11 cellular contexts compared by ENCODE assay signal in the genomic region with DNA sequence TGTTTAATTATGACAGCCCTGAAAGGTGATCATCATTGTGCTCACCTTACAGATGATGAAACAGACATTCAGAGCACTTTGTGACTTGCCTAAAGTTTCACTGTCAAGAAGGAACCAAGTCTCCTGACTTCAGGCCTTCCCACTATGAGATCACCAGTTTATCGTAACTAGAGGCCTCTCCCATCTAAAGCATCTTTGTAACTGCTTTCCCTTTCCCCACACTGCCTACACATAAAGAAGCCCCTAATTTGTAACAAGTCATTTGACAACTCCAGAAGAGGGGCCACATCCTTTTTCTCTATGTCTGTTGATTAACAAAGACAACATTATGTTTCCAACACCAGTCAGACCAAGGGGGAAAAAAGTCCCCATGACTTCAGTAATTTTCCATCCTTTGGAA. TPM values are rescaled to one million over a fixed set of nuclear protein-coding genes. Genes with fewer than 3 reads are reported as not detected.
DNase-seq lines count a peak whose midpoint lies in the region; ATAC-seq and TF ChIP-seq lines count a peak whose summit lies in the region.
"Had no signal": no experiment of that assay in that cellular context is flagged by ENCODE, and none has a peak within 500 bp of the region (broad histone marks: within the 10 kb centered on the region; RNA-seq: fewer than 3 reads in every experiment).

No MANE protein-coding gene starts in this region.

- peak; percentile 68 to 76 for ATAC-seq in activated T-cell treated with anti-CD3 and anti-CD28 coated beads, Interleukin-2, amount 50 U/mL, for 4 hours
- ATAC-seq in HG03571 (IDR thresholded peaks at IDR 0.05; ENCODE audit: unreplicated experiment) (peak; percentile 42), HG03520 (IDR thresholded peaks at IDR 0.05; ENCODE audit: unreplicated experiment) (no peak)
- ATAC-seq in stimulated activated naive CD8-positive, alpha-beta T cell treated with anti-CD3 and anti-CD28 coated beads, Interleukin-15, amount 100 ng/mL, for 72 hours, result peak; percentile 81

- H3K4me1 ChIP-seq in colonic mucosa (no peaks in the 10 kb centered on the region), BE2C (peaks cover 13% of the 10 kb centered on the region)

- no peaks in the 10 kb centered on the region for H3K9me3 ChIP-seq in colonic mucosa
- H3K9me3 ChIP-seq in BE2C, result no peaks in the 10 kb centered on the region

- H3K4me1 Mint-ChIP-seq in activated T-cell treated with anti-CD3 and anti-CD28 coated beads, Interleukin-2, amount 50 U/mL, for 4 hours (ENCODE audit: low read depth), result peaks cover 68% of the 10 kb centered on the region
- H3K4me1 Mint-ChIP-seq in stimulated activated naive CD8-positive, alpha-beta T cell treated with anti-CD3 and anti-CD28 coated beads, Interleukin-15, amount 100 ng/mL, for 72 hours, result peaks cover 56% of the 10 kb centered on the region
- peaks cover 13% of the 10 kb centered on the region for H3K4me1 Mint-ChIP-seq in HFFc6 (ENCODE audit: low read depth)

- no peak for TF ChIP-seq CTCF in colonic mucosa (IDR thresholded peaks at IDR 0.05)
- TF ChIP-seq CTCF in BE2C (IDR thresholded peaks at IDR 0.05; ENCODE audit: low read depth, low read length), result no peak
- TF ChIP-seq CTCF in HFFc6 (IDR thresholded peaks at IDR 0.05), result no peak

- H3K4me3 Mint-ChIP-seq in activated T-cell treated with anti-CD3 and anti-CD28 coated beads, Interleukin-2, amount 50 U/mL, for 4 hours, result peak overlapping the region; percentile 97
- H3K4me3 Mint-ChIP-seq in stimulated activated naive CD8-positive, alpha-beta T cell treated with anti-CD3 and anti-CD28 coated beads, Interleukin-15, amount 100 ng/mL, for 72 hours, result peak overlapping the region; percentile 99 to 100
- no peak overlapping the region for H3K4me3 Mint-ChIP-seq in HFFc6
- H3K4me3 Mint-ChIP-seq: endodermal cell had no signal

- no peak for DNase-seq in activated T-cell treated with anti-CD3 and anti-CD28 coated beads, Interleukin-2, amount 50 U/mL, for 4 hours
- DNase-seq in activated T-cell treated with anti-CD3 and anti-CD28 coated beads for 4 hours (no peak), colonic mucosa (no peak), BE2C (no peak), HFFc6 (no peak)
- DNase-seq in stimulated activated naive CD8-positive, alpha-beta T cell treated with anti-CD3 and anti-CD28 coated beads, Interleukin-15, amount 100 ng/mL, for 72 hours, result peak; percentile 36 to 63
- DNase-seq: endodermal cell had no signal

- H3K4me3 ChIP-seq in colonic mucosa (peak overlapping the region; percentile 23), BE2C (ENCODE audit: low read depth, low read length) (no peak overlapping the region)
- H3K4me3 ChIP-seq: SK-N-MC had no signal

- peak overlapping the region in 1 of 2 donors; percentile 38 for H3K9ac ChIP-seq in colonic mucosa (ENCODE audit: low read depth in 2 of 2, low read length in 2 of 2)

- H3K27ac Mint-ChIP-seq in stimulated activated naive CD8-positive, alpha-beta T cell treated with anti-CD3 and anti-CD28 coated beads, Interleukin-15, amount 100 ng/mL, for 72 hours, result peak overlapping the region; percentile 96 to 100
- H3K27ac Mint-ChIP-seq in HFFc6, result no peak overlapping the region

- H3K27ac ChIP-seq in colonic mucosa, result peak overlapping the region; percentile 32
- H3K27ac ChIP-seq: SK-N-MC had no signal

- peaks cover 18% of the 10 kb centered on the region for H3K36me3 Mint-ChIP-seq in activated T-cell treated with anti-CD3 and anti-CD28 coated beads, Interleukin-2, amount 50 U/mL, for 4 hours (ENCODE audit: insufficient read depth)
- no peaks in the 10 kb centered on the region for H3K36me3 Mint-ChIP-seq in HFFc6 (ENCODE audit: low read depth)

- H3K36me3 ChIP-seq in colonic mucosa (no peaks in the 10 kb centered on the region), BE2C (no peaks in the 10 kb centered on the region)

- intact Hi-C loops in colonic mucosa (cut with DNase I), result no loop called here

- H3K27me3 ChIP-seq in colonic mucosa (no peaks in the 10 kb centered on the region), BE2C (no peaks in the 10 kb centered on the region)

- H3K9me3 Mint-ChIP-seq in activated T-cell treated with anti-CD3 and anti-CD28 coated beads, Interleukin-2, amount 50 U/mL, for 4 hours, result no peaks in the 10 kb centered on the region
- H3K9me3 Mint-ChIP-seq in stimulated activated naive CD8-positive, alpha-beta T cell treated with anti-CD3 and anti-CD28 coated beads, Interleukin-15, amount 100 ng/mL, for 72 hours, result peaks cover 0 to 4% of the 10 kb centered on the region in 2 donors
- H3K9me3 Mint-ChIP-seq in HFFc6, result no peaks in the 10 kb centered on the region
- H3K9me3 Mint-ChIP-seq: endodermal cell had no signal

- no peaks in the 10 kb centered on the region for H3K27me3 Mint-ChIP-seq in activated T-cell treated with anti-CD3 and anti-CD28 coated beads, Interleukin-2, amount 50 U/mL, for 4 hours (ENCODE audit: low read depth)
- no peaks in the 10 kb centered on the region for H3K27me3 Mint-ChIP-seq in stimulated activated naive CD8-positive, alpha-beta T cell treated with anti-CD3 and anti-CD28 coated beads, Interleukin-15, amount 100 ng/mL, for 72 hours
- H3K27me3 Mint-ChIP-seq in HFFc6 (ENCODE audit: insufficient read depth), result peaks cover 21% of the 10 kb centered on the region

RNA-seq across cellular contexts. Expression of gene KLHL6, which starts 1.1 kb away (rescaled TPM):
- 10 to 100 TPM; 27.9 to 35.5 (median 29.9) TPM for total RNA-seq in activated T-cell treated with anti-CD3 and anti-CD28 coated beads, Interleukin-2, amount 50 U/mL, for 4 hours
- 1 to 10 TPM; 2.0 to 2.1 TPM for total RNA-seq in colonic mucosa
- 0.57 TPM for polyA plus RNA-seq in BE2C (2012; ENCODE audit: insufficient read depth, insufficient read length, low read depth)
- not detected for total RNA-seq in HFFc6 (2021; fragmentation: NEBNext Ultra II Directional; extraction: Animal tissue kit (Norgen Biotek cat#: 25700))
- polyA plus RNA-seq: BJ had no signal

Comparison
In these comparisons a context has a peak if more than half of its experiments do, and no peak if none do; other contexts are left out.
1. DNase-seq: peak in stimulated activated naive CD8-positive, alpha-beta T cell treated with anti-CD3 and anti-CD28 coated beads, Interleukin-15, amount 100 ng/mL, for 72 hours (2 of 2); none in activated T-cell treated with anti-CD3 and anti-CD28 coated beads, Interleukin-2, amount 50 U/mL, for 4 hours (single experiment), activated T-cell treated with anti-CD3 and anti-CD28 coated beads for 4 hours (single experiment), colonic mucosa (single experiment), BE2C (single experiment) and HFFc6 (single experiment).
2. RNA of gene KLHL6, which starts 1.1 kb away (total RNA-seq): 27.9 to 35.5 TPM in activated T-cell treated with anti-CD3 and anti-CD28 coated beads, Interleukin-2, amount 50 U/mL, for 4 hours; 2.0 to 2.1 TPM in colonic mucosa and not detected in HFFc6; every median in the first group is over 4 times any median in the second.